In the genomic region with DNA sequence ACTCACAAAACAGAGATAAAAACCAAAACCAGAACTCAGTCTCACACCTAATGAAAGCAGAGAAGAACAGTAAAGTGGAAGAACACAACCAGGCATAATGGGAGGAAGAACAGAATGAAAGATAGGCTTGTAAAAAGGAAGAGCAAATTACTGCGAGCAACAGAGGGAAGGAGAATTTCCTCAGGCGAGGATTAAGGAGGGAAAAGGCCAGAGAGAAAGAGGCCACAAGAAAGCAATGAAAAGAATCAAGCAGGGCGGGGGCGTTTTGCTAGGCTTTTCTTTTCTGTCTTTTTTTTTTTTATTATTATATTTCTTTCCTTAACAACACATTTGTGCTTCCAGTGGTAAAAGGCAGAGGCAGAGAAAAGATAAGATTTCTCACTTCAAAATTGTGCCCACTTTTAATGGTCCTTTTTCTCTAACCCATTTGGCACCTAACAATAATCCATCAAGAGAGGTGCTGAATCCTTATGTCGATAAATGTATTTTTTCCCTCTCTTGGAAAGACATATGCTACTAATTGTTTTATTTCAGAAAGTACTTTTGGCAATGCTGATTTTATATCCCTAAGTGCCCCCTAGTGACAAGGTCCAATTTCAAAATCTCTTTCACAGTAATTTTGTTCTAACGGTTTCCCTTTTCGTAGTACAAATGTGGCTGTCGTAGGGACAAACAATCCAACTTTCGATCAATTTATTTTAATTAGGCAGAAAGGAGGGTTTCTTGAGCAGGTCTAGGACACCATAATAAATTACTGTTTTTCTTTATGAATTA, we compare ENCODE assay signal across 9 cellular contexts.
DNase-seq lines count a peak whose midpoint lies in the region; ATAC-seq and TF ChIP-seq lines count a peak whose summit lies in the region.
"Had no signal": no experiment of that assay in that cellular context is flagged by ENCODE, and none has a peak within 500 bp of the region (broad histone marks: within the 10 kb centered on the region; RNA-seq: fewer than 3 reads in every experiment).

No MANE protein-coding gene starts in this region.

- peak; percentile 53 for TF ChIP-seq CTCF in DOHH2 (IDR thresholded peaks at IDR 0.05; ENCODE audit: low read depth, low read length, poor library complexity, severe bottlenecking)
- peak in 4 of 7 experiments; percentile 25 to 40 (median 35) for TF ChIP-seq CTCF in body of pancreas (IDR thresholded peaks at IDR 0.05)

- no peak overlapping the region for H3K27ac ChIP-seq in DOHH2 (ENCODE audit: low read depth, low read length)
- no peak overlapping the region for H3K27ac ChIP-seq in Karpas-422 (ENCODE audit: low read length)
- H3K27ac ChIP-seq in body of pancreas: no peak overlapping the region

- H3K4me1 ChIP-seq in DOHH2 (ENCODE audit: control insufficient read depth, low read length) (peaks cover 25% of the 10 kb centered on the region), Karpas-422 (ENCODE audit: low read length) (no peaks in the 10 kb centered on the region), body of pancreas (no peaks in the 10 kb centered on the region)

- no peak overlapping the region for H2AFZ ChIP-seq in Karpas-422 (ENCODE audit: low read length)

- CTCF ChIA-PET in activated CD8-positive, alpha-beta T cell treated with anti-CD3 and anti-CD28 coated beads, Interleukin-2, amount 10 ng/mL, durations not matched to agents 7 days and 5 days (lab: Charles Lee): no interaction called here

- no peak for TF ChIP-seq POLR2A in body of pancreas (IDR thresholded peaks at IDR 0.05)

- H3K79me2 ChIP-seq in DOHH2 (ENCODE audit: control insufficient read depth, low read length) (no peaks in the 10 kb centered on the region), Karpas-422 (ENCODE audit: low read length) (no peaks in the 10 kb centered on the region)

- no peak overlapping the region for H3K4me2 ChIP-seq in DOHH2 (ENCODE audit: low read length)
- H3K4me2 ChIP-seq in Karpas-422 (ENCODE audit: low read depth, low read length, poor library complexity, severe bottlenecking): no peak overlapping the region

- DNase-seq in Karpas-422: peak; percentile 57
- no peak for DNase-seq in body of pancreas
- peak; percentile 63 for DNase-seq in midbrain (lab: John Stamatoyannopoulos, UW)
- no peak for DNase-seq in activated CD8-positive, alpha-beta T cell treated with anti-CD3 and anti-CD28 coated beads, Interleukin-2, amount 10 ng/mL, durations not matched to agents 7 days and 5 days
- DNase-seq in mesenteric fat pad (ENCODE audit: low spot score): no peak
- DNase-seq: dermis blood vessel endothelial cell had no signal

- no peaks in the 10 kb centered on the region for H3K27me3 Mint-ChIP-seq in activated CD8-positive, alpha-beta T cell treated with anti-CD3 and anti-CD28 coated beads, Interleukin-2, amount 10 ng/mL, durations not matched to agents 7 days and 5 days (ENCODE audit: low read depth)

- H3K36me3 Mint-ChIP-seq in activated CD8-positive, alpha-beta T cell treated with anti-CD3 and anti-CD28 coated beads, Interleukin-2, amount 10 ng/mL, durations not matched to agents 7 days and 5 days (ENCODE audit: low read depth): no peaks in the 10 kb centered on the region

- no peaks in the 10 kb centered on the region for H3K27me3 ChIP-seq in DOHH2 (ENCODE audit: control insufficient read depth, low read length)
- H3K27me3 ChIP-seq in Karpas-422 (ENCODE audit: low read length): no peaks in the 10 kb centered on the region
- H3K27me3 ChIP-seq in body of pancreas: no peaks in the 10 kb centered on the region

- H3K36me3 ChIP-seq in DOHH2 (ENCODE audit: control insufficient read depth, low read length) (no peaks in the 10 kb centered on the region), Karpas-422 (ENCODE audit: insufficient read depth, low read length) (no peaks in the 10 kb centered on the region), body of pancreas (replicated peaks in 1 of 2; ENCODE audit: insufficient read depth in 1 of 2, low read depth in 2 of 2) (no peaks in the 10 kb centered on the region)

- POLR2A ChIA-PET in activated CD8-positive, alpha-beta T cell treated with anti-CD3 and anti-CD28 coated beads, Interleukin-2, amount 10 ng/mL, durations not matched to agents 7 days and 5 days (lab: Charles Lee): no interaction called here

- H4K20me1 ChIP-seq in DOHH2 (ENCODE audit: control insufficient read depth, insufficient read depth, low read depth, low read length): no peaks in the 10 kb centered on the region
- no peaks in the 10 kb centered on the region for H4K20me1 ChIP-seq in Karpas-422 (ENCODE audit: insufficient read depth, low read depth, low read length)

- no peaks in the 10 kb centered on the region for H3K9me3 Mint-ChIP-seq in activated CD8-positive, alpha-beta T cell treated with anti-CD3 and anti-CD28 coated beads, Interleukin-2, amount 10 ng/mL, durations not matched to agents 7 days and 5 days (ENCODE audit: insufficient read depth)

- no peak overlapping the region for H3K9ac ChIP-seq in Karpas-422 (ENCODE audit: low read length)

- no peak for ATAC-seq in body of pancreas
- ATAC-seq in GM18517 (IDR thresholded peaks at IDR 0.05; ENCODE audit: unreplicated experiment): no peak
- ATAC-seq in GM21723 (IDR thresholded peaks at IDR 0.05; ENCODE audit: unreplicated experiment): no peak
- no peak for ATAC-seq in activated CD8-positive, alpha-beta T cell treated with anti-CD3 and anti-CD28 coated beads, Interleukin-2, amount 10 ng/mL, durations not matched to agents 7 days and 5 days

- no peak overlapping the region for H3K27ac Mint-ChIP-seq in activated CD8-positive, alpha-beta T cell treated with anti-CD3 and anti-CD28 coated beads, Interleukin-2, amount 10 ng/mL, durations not matched to agents 7 days and 5 days

- H3K4me1 Mint-ChIP-seq in activated CD8-positive, alpha-beta T cell treated with anti-CD3 and anti-CD28 coated beads, Interleukin-2, amount 10 ng/mL, durations not matched to agents 7 days and 5 days (ENCODE audit: low read depth): no peaks in the 10 kb centered on the region

- no peak overlapping the region for H3K4me3 Mint-ChIP-seq in activated CD8-positive, alpha-beta T cell treated with anti-CD3 and anti-CD28 coated beads, Interleukin-2, amount 10 ng/mL, durations not matched to agents 7 days and 5 days

- WGBS in body of pancreas, 2 donors: 55 to 59% methylated on average over 9 of the region's 9 CpGs

- H3K4me3 ChIP-seq in DOHH2 (ENCODE audit: low read length) (no peak overlapping the region), Karpas-422 (ENCODE audit: low read length) (no peak overlapping the region), body of pancreas (no peak overlapping the region)

- no peaks in the 10 kb centered on the region for H3K9me2 ChIP-seq in DOHH2 (replicated peaks; ENCODE audit: control insufficient read depth, low read length)
- H3K9me2 ChIP-seq in Karpas-422 (replicated peaks; ENCODE audit: insufficient read depth, low read length): no peaks in the 10 kb centered on the region

- H3K9me3 ChIP-seq in DOHH2 (ENCODE audit: control insufficient read depth, insufficient read depth, low read length) (no peaks in the 10 kb centered on the region), Karpas-422 (ENCODE audit: low read length) (no peaks in the 10 kb centered on the region), body of pancreas (no peaks in the 10 kb centered on the region)

- no peaks in the 10 kb centered on the region for H3F3A ChIP-seq in DOHH2 (ENCODE audit: control insufficient read depth, insufficient read depth)

- intact Hi-C loops in body of pancreas (cut with DNase I): no loop called here

Comparison
In these comparisons a context has a peak if more than half of its experiments do, and no peak if none do; other contexts are left out.
1. DNase-seq: peak in Karpas-422 (single experiment) and midbrain (single experiment); none in body of pancreas (0 of 4), activated CD8-positive, alpha-beta T cell treated with anti-CD3 and anti-CD28 coated beads, Interleukin-2, amount 10 ng/mL, durations not matched to agents 7 days and 5 days (single experiment) and mesenteric fat pad (single experiment).